25 cellular contexts compared by ENCODE assay signal in genomic region chr10:126259883-126260282, GRCh38.
"Had no signal": no experiment of that assay in that cellular context is flagged by ENCODE, and none has a peak within 500 bp of the region (broad histone marks: within the 10 kb centered on the region; RNA-seq: fewer than 3 reads in every experiment).

No MANE protein-coding gene starts in this region.

- H3K4me3 Mint-ChIP-seq: activated CD4-positive, alpha-beta memory T cell treated with anti-CD3 and anti-CD28 coated beads for 36 hours; activated CD4-positive, alpha-beta T cell treated with anti-CD3 and anti-CD28 coated beads, Interleukin-2, amount 10 ng/mL, durations not matched to agents 7 days and 5 days; activated naive CD4-positive, alpha-beta T cell treated with anti-CD3 and anti-CD28 coated beads, Interleukin-2, amount 10 ng/mL, durations not matched to agents 7 days and 5 days; activated naive CD8-positive, alpha-beta T cell treated with anti-CD3 and anti-CD28 coated beads for 36 hours; activated T-cell treated with anti-CD3 and anti-CD28 coated beads, Interleukin-2, amount 50 U/mL, for 4 hours; activated T-helper 17 cell treated with anti-CD3 and anti-CD28 coated beads, Interleukin-2, amount 50 U/mL, for 72 hours; T-cell had no signal

- H3K27me3 Mint-ChIP-seq: activated CD4-positive, alpha-beta memory T cell treated with anti-CD3 and anti-CD28 coated beads for 36 hours; activated CD4-positive, alpha-beta T cell treated with anti-CD3 and anti-CD28 coated beads, Interleukin-2, amount 10 ng/mL, durations not matched to agents 7 days and 5 days; activated naive CD4-positive, alpha-beta T cell treated with anti-CD3 and anti-CD28 coated beads, Interleukin-2, amount 10 ng/mL, durations not matched to agents 7 days and 5 days; activated T-helper 17 cell treated with anti-CD3 and anti-CD28 coated beads, Interleukin-2, amount 50 U/mL, for 72 hours had no signal

- H3K4me1 Mint-ChIP-seq: activated CD4-positive, alpha-beta T cell treated with anti-CD3 and anti-CD28 coated beads, Interleukin-2, amount 10 ng/mL, durations not matched to agents 7 days and 5 days; activated naive CD4-positive, alpha-beta T cell treated with anti-CD3 and anti-CD28 coated beads, Interleukin-2, amount 10 ng/mL, durations not matched to agents 7 days and 5 days; activated naive CD8-positive, alpha-beta T cell treated with anti-CD3 and anti-CD28 coated beads for 36 hours; activated T-helper 17 cell treated with anti-CD3 and anti-CD28 coated beads, Interleukin-2, amount 50 U/mL, for 72 hours; T-cell had no signal

- H3K9me3 ChIP-seq: colonic mucosa had no signal

- H3K36me3 Mint-ChIP-seq: activated CD4-positive, alpha-beta memory T cell treated with anti-CD3 and anti-CD28 coated beads for 36 hours; activated naive CD4-positive, alpha-beta T cell treated with anti-CD3 and anti-CD28 coated beads, Interleukin-2, amount 10 ng/mL, durations not matched to agents 7 days and 5 days; activated naive CD8-positive, alpha-beta T cell treated with anti-CD3 and anti-CD28 coated beads for 36 hours; T-cell had no signal

- H3K4me3 ChIP-seq: colonic mucosa, SK-N-MC had no signal

- DNase-seq: activated CD4-positive, alpha-beta memory T cell treated with anti-CD3 and anti-CD28 coated beads for 36 hours; activated CD4-positive, alpha-beta T cell treated with anti-CD3 and anti-CD28 coated beads, Interleukin-2, amount 10 ng/mL, durations not matched to agents 7 days and 5 days; activated CD4-positive, CD25-positive, alpha-beta regulatory T cell; activated CD8-positive, alpha-beta memory T cell treated with anti-CD3 and anti-CD28 coated beads for 24 hours; activated gamma-delta T cell treated with Interleukin-2 at 50 U/mL for 16 hours; activated naive CD4-positive, alpha-beta T cell treated with anti-CD3 and anti-CD28 coated beads, Interleukin-2, amount 10 ng/mL, durations not matched to agents 7 days and 5 days; activated naive CD8-positive, alpha-beta T cell treated with anti-CD3 and anti-CD28 coated beads for 36 hours; activated T-cell treated with anti-CD3 and anti-CD28 coated beads, Interleukin-2, amount 50 U/mL, for 4 hours; caudate nucleus; colonic mucosa; NCI-H1048; NCI-H146; NCI-H1930; NCI-H2171; NCI-H345; NCI-H510A; NCI-H526 treated with DMSO at 0.1 percent for 48 hours; NK-92 treated with Interleukin-12 subunit alpha and Interleukin-12 subunit beta, amount 100 ng/mL, for 24 hours; RPMI8226; T-cell; T-helper 2 cell; T1000 had no signal

- H3K27ac ChIP-seq: colonic mucosa, SK-N-MC had no signal

- H3K27me3 ChIP-seq: colonic mucosa had no signal

- H3K4me1 ChIP-seq: colonic mucosa had no signal

- H3K27ac Mint-ChIP-seq: activated CD4-positive, alpha-beta memory T cell treated with anti-CD3 and anti-CD28 coated beads for 36 hours; activated CD4-positive, alpha-beta T cell treated with anti-CD3 and anti-CD28 coated beads, Interleukin-2, amount 10 ng/mL, durations not matched to agents 7 days and 5 days; activated naive CD4-positive, alpha-beta T cell treated with anti-CD3 and anti-CD28 coated beads, Interleukin-2, amount 10 ng/mL, durations not matched to agents 7 days and 5 days; activated naive CD8-positive, alpha-beta T cell treated with anti-CD3 and anti-CD28 coated beads for 36 hours; activated T-helper 17 cell treated with anti-CD3 and anti-CD28 coated beads, Interleukin-2, amount 50 U/mL, for 72 hours; T-cell had no signal

- H3K36me3 ChIP-seq: colonic mucosa had no signal

- H3K9me3 Mint-ChIP-seq: activated CD4-positive, alpha-beta T cell treated with anti-CD3 and anti-CD28 coated beads, Interleukin-2, amount 10 ng/mL, durations not matched to agents 7 days and 5 days; activated naive CD8-positive, alpha-beta T cell treated with anti-CD3 and anti-CD28 coated beads for 36 hours; activated T-cell treated with anti-CD3 and anti-CD28 coated beads, Interleukin-2, amount 50 U/mL, for 4 hours; activated T-helper 17 cell treated with anti-CD3 and anti-CD28 coated beads, Interleukin-2, amount 50 U/mL, for 72 hours; T-cell had no signal

- ATAC-seq: activated T-cell treated with anti-CD3 and anti-CD28 coated beads, Interleukin-2, amount 50 U/mL, for 4 hours; activated T-helper 17 cell treated with anti-CD3 and anti-CD28 coated beads, Interleukin-2, amount 50 U/mL, for 72 hours; Right ventricle myocardium inferior; T-cell had no signal
